Comparison of ENCODE assay signal across 19 cellular contexts in genomic region chr2:29583104-29583503, GRCh38.
DNase-seq lines count a peak whose midpoint lies in the region; ATAC-seq and TF ChIP-seq lines count a peak whose summit lies in the region.
"Had no signal": no experiment of that assay in that cellular context is flagged by ENCODE, and none has a peak within 500 bp of the region (broad histone marks: within the 10 kb centered on the region; RNA-seq: fewer than 3 reads in every experiment).

No MANE protein-coding gene starts in this region.

- H3K36me3 Mint-ChIP-seq in MCF 10A (ENCODE audit: insufficient read depth, unreplicated experiment): no peaks in the 10 kb centered on the region
- H3K36me3 Mint-ChIP-seq: IgD-negative memory B cell had no signal

- H3K4me3 ChIP-seq in breast epithelium: no peak overlapping the region
- H3K4me3 ChIP-seq: A549, esophagus muscularis mucosa, Peyer's patch, tibial nerve had no signal

- no peak overlapping the region for H3K4me3 Mint-ChIP-seq in MCF 10A (ENCODE audit: unreplicated experiment)
- H3K4me3 Mint-ChIP-seq: activated CD8-positive, alpha-beta T cell treated with anti-CD3 and anti-CD28 coated beads for 36 hours; IgD-negative memory B cell had no signal

- H3K27ac Mint-ChIP-seq in MCF 10A (ENCODE audit: low read depth, unreplicated experiment): no peak overlapping the region
- H3K27ac Mint-ChIP-seq: activated CD8-positive, alpha-beta T cell treated with anti-CD3 and anti-CD28 coated beads for 36 hours; IgD-negative memory B cell had no signal

- CTCF ChIA-PET in MCF 10A (lab: Yijun Ruan, JAX): interaction anchor here (1.0 kb wide), 1 partner anchor 56 kb away, joined by 4 read pairs; no protein-coding TSS in a partner anchor

- H3K9me3 Mint-ChIP-seq in MCF 10A (ENCODE audit: unreplicated experiment): no peaks in the 10 kb centered on the region
- H3K9me3 Mint-ChIP-seq: activated CD8-positive, alpha-beta T cell treated with anti-CD3 and anti-CD28 coated beads for 36 hours had no signal

- no peak for TF ChIP-seq CTCF in MCF 10A (IDR thresholded peaks at IDR 0.05; ENCODE audit: unreplicated experiment)
- TF ChIP-seq CTCF in breast epithelium (IDR thresholded peaks at IDR 0.05): no peak
- no peak for TF ChIP-seq CTCF in VCaP (conservative IDR thresholded peaks at IDR 0.05)

- no peaks in the 10 kb centered on the region for H3K4me1 Mint-ChIP-seq in MCF 10A (ENCODE audit: insufficient read depth, unreplicated experiment)

- no peaks in the 10 kb centered on the region for H3K9me3 ChIP-seq in breast epithelium
- H3K9me3 ChIP-seq: A549, esophagus muscularis mucosa, Peyer's patch, tibial nerve had no signal

- no peaks in the 10 kb centered on the region for H3K36me3 ChIP-seq in breast epithelium
- H3K36me3 ChIP-seq: esophagus muscularis mucosa, Peyer's patch, tibial nerve had no signal

- no peaks in the 10 kb centered on the region for H3K4me1 ChIP-seq in breast epithelium
- H3K4me1 ChIP-seq: A549, esophagus muscularis mucosa, parathyroid adenoma, Peyer's patch, tibial nerve had no signal

- peak; percentile 79 for ATAC-seq in HG02759 (IDR thresholded peaks at IDR 0.05; ENCODE audit: unreplicated experiment)
- no peak for ATAC-seq in GM19467 (IDR thresholded peaks at IDR 0.05; ENCODE audit: unreplicated experiment)
- no peak for ATAC-seq in GM21367 (IDR thresholded peaks at IDR 0.05; ENCODE audit: unreplicated experiment)
- ATAC-seq in HG03159 (IDR thresholded peaks at IDR 0.05; ENCODE audit: unreplicated experiment): no peak
- ATAC-seq: A549; activated CD8-positive, alpha-beta T cell treated with anti-CD3 and anti-CD28 coated beads for 36 hours had no signal

- POLR2A ChIA-PET in MCF 10A (lab: Yijun Ruan, JAX): no interaction called here

- DNase-seq in MCF 10A (ENCODE audit: unreplicated experiment) (peak; percentile 40), breast epithelium (ENCODE audit: low spot score in 2 of 2) (no peak), SHP77 (lab: John Stamatoyannopoulos, UW) (no peak)
- DNase-seq: activated CD8-positive, alpha-beta T cell treated with anti-CD3 and anti-CD28 coated beads for 36 hours; activated naive CD4-positive, alpha-beta T cell; midbrain; NCI-H146; NCI-H524; Peyer's patch had no signal

- TF ChIP-seq POLR2A in breast epithelium (IDR thresholded peaks at IDR 0.05): no peak

- BruUV-seq in MCF 10A (replicated peaks; lab: Mats Ljungman, UMichigan): no TSS peak

- intact Hi-C loops in MCF 10A (cut with micrococcal nuclease): no loop called here
- intact Hi-C loops in breast epithelium (cut with DNase I; ENCODE audit: low total_unique reads): no loop called here

- H3K27me3 ChIP-seq in breast epithelium: no peaks in the 10 kb centered on the region
- H3K27me3 ChIP-seq: esophagus muscularis mucosa, Peyer's patch, tibial nerve had no signal

- no peak overlapping the region for H3K27ac ChIP-seq in breast epithelium
- H3K27ac ChIP-seq in VCaP: 0 out of 2 replicates have a peak overlapping the region, but pooled peaks have one; percentile 7
- H3K27ac ChIP-seq: A549, esophagus muscularis mucosa, parathyroid adenoma, Peyer's patch, tibial nerve had no signal

- H3K27me3 Mint-ChIP-seq in MCF 10A (ENCODE audit: insufficient read depth, unreplicated experiment): peaks cover 11% of the 10 kb centered on the region
- H3K27me3 Mint-ChIP-seq: activated CD8-positive, alpha-beta T cell treated with anti-CD3 and anti-CD28 coated beads for 36 hours; IgD-negative memory B cell had no signal
